16 cellular contexts compared by ENCODE assay signal in the genomic region with DNA sequence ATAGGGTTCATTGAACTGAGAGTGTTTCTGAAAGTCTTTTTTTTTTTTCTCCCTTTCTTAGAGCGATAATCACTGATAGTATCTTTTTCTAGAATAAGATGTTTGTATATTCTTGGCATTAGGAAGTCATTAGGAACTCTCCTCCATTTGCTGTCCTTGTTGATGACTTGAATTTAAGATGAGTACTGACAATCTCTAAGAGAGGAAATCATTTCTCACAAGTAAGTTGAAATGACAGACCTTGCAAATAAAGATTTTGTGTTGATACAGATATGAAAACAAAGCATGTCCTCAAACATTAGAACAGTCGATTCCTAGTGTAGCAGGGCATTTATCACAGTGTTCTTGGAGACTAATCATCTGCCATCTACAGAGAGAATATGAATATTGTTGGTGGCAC.
"Had no signal": no experiment of that assay in that cellular context is flagged by ENCODE, and none has a peak within 500 bp of the region (broad histone marks: within the 10 kb centered on the region; RNA-seq: fewer than 3 reads in every experiment).

No MANE protein-coding gene starts in this region.

- H3K9me3 ChIP-seq: adrenal gland, body of pancreas, left ventricle myocardium inferior, sigmoid colon had no signal

- H3K36me3 ChIP-seq: adrenal gland, left ventricle myocardium inferior, sigmoid colon, WERI-Rb-1 had no signal

- H3K27ac ChIP-seq: adrenal gland, body of pancreas, left ventricle myocardium inferior, sigmoid colon, WERI-Rb-1 had no signal

- H3K4me3 ChIP-seq: body of pancreas, left ventricle myocardium inferior, sigmoid colon had no signal

- H3K4me1 ChIP-seq: adrenal gland, body of pancreas, left ventricle myocardium inferior, sigmoid colon had no signal

- ATAC-seq: body of pancreas had no signal

- H3K27me3 ChIP-seq: adrenal gland, body of pancreas, sigmoid colon had no signal

- DNase-seq: activated CD4-positive, alpha-beta T cell treated with anti-CD3 and anti-CD28 coated beads for 4 hours; activated naive CD4-positive, alpha-beta T cell treated with anti-CD3 and anti-CD28 coated beads, Interleukin-2, amount 50 U/mL, for 16 hours; activated T-cell treated with anti-CD3 and anti-CD28 coated beads for 4 hours; adrenal gland; body of pancreas; endodermal cell; erythroblast; glutamatergic neuron; left ventricle myocardium inferior; sigmoid colon; stimulated activated CD4-positive, alpha-beta T cell treated with anti-CD3 and anti-CD28 coated beads, Interleukin-2, amount 100 ng/mL, for 24 hours; stimulated activated naive CD4-positive, alpha-beta T cell; substantia nigra; T-helper 1 cell; trophoblast cell; WERI-Rb-1 had no signal
